In the genomic region with DNA sequence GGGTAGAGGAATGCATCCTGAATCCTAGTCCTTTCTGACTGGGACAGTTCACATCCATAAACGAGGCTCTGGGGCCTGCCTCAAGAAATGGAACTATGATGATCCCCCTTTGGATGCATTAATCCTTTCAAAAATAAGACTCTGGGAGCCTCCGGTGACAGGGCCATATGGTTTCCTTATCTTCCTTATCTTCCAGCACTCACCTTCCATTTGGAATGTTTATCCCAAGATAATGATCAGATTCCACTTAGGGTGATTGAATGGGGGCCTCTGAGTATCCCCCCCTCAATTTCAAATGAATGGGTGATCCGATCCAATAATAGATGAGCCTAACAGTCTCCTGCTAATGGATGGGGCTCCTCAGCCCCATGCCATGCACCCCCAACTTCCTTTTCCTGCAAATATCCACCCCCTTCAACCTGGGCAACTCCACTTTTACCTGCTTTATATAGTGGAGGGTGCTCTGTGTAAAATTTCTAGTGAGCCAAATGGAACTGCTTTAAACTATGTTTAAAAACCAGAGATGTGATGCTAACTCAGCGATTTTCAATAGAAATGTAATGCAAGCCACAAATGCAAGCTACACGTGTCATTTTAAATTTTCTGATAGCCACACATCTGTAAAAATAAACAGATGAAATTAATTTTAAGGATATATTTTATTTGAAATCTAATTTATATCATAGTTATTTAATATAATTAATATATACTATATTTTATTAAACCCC, we compare ENCODE assay signal across 24 cellular contexts.
DNase-seq lines count a peak whose midpoint lies in the region; ATAC-seq, FAIRE-seq and TF ChIP-seq lines count a peak whose summit lies in the region.
"Had no signal": no experiment of that assay in that cellular context is flagged by ENCODE, and none has a peak within 500 bp of the region (broad histone marks: within the 10 kb centered on the region; RNA-seq: fewer than 3 reads in every experiment).

No MANE protein-coding gene starts in this region.

- H3K27me3 Mint-ChIP-seq in osteocyte (ENCODE audit: unreplicated experiment) = no peaks in the 10 kb centered on the region
- H3K27me3 Mint-ChIP-seq: brain had no signal

- H3K27me3 ChIP-seq in SJCRH30 = no peaks in the 10 kb centered on the region
- no peaks in the 10 kb centered on the region for H3K27me3 ChIP-seq in small intestine (ENCODE audit: control insufficient read depth in 2 of 2, insufficient read depth in 2 of 2, low read length in 2 of 2)
- H3K27me3 ChIP-seq: BE2C had no signal

- no peak overlapping the region for H3K4me2 ChIP-seq in A549

- DNase-seq in A549 (ENCODE audit: low read depth in 1 of 2, low spot score in 1 of 2) (no peak), SJCRH30 (no peak), frontal cortex (ENCODE audit: low spot score in 2 of 2) (no peak), osteocyte (ENCODE audit: extremely low spot score, unreplicated experiment) (peak; percentile 51), small intestine (no peak), anterior cingulate cortex (lab: John Stamatoyannopoulos, UW) (no peak), HEK293T (ENCODE audit: extremely low spot score) (no peak)
- DNase-seq: ACHN; activated CD4-positive, alpha-beta T cell treated with anti-CD3 and anti-CD28 coated beads, Interleukin-2, amount 50 U/mL, for 1 hour; activated CD8-positive, alpha-beta memory T cell treated with anti-CD3 and anti-CD28 coated beads, Interleukin-2, amount 10 ng/mL, durations not matched to agents 7 days and 5 days; activated naive CD4-positive, alpha-beta T cell; activated T-cell treated with anti-CD3 and anti-CD28 coated beads, Interleukin-2, amount 50 U/mL, for 72 hours; BE2C; DMS153; NCI-H1436; NCI-H2081 treated with DMSO at 0.1 percent for 48 hours; NCI-H446 treated with DMSO at 0.1 percent for 48 hours; psoas muscle; stimulated activated naive CD8-positive, alpha-beta T cell treated with anti-CD3 and anti-CD28 coated beads, Interleukin-15, Interleukin-2, amounts not matched to agents 100 U/mL and 50 U/mL, for 24 hours had no signal

- ATAC-seq in A549 = no peak
- no peak for ATAC-seq in HG03378 (IDR thresholded peaks at IDR 0.05; ENCODE audit: unreplicated experiment)
- ATAC-seq: activated CD8-positive, alpha-beta memory T cell treated with anti-CD3 and anti-CD28 coated beads, Interleukin-2, amount 10 ng/mL, durations not matched to agents 7 days and 5 days; activated T-cell treated with anti-CD3 and anti-CD28 coated beads, Interleukin-2, amount 50 U/mL, for 72 hours; psoas muscle; stimulated activated naive CD8-positive, alpha-beta T cell treated with anti-CD3 and anti-CD28 coated beads, Interleukin-15, Interleukin-2, amounts not matched to agents 100 U/mL and 50 U/mL, for 24 hours had no signal

- H3K36me3 Mint-ChIP-seq in osteocyte (ENCODE audit: unreplicated experiment) = no peaks in the 10 kb centered on the region
- H3K36me3 Mint-ChIP-seq: activated CD8-positive, alpha-beta memory T cell treated with anti-CD3 and anti-CD28 coated beads, Interleukin-2, amount 10 ng/mL, durations not matched to agents 7 days and 5 days; brain had no signal

- TF ChIP-seq EP300 in A549 (IDR thresholded peaks at IDR 0.05) = no peak

- TF ChIP-seq RAD21 in A549 (conservative IDR thresholded peaks at IDR 0.05 in 1 of 2, IDR thresholded peaks at IDR 0.05 in 1 of 2) = no peak

- 77% methylated on average over 5 of the region's 5 CpGs for WGBS in A549 (ENCODE audit: missing lambda C conversion rate)
- 85 to 92% (median 91%) methylated on average over 5 of the region's 5 CpGs for WGBS in small intestine, 3 donors

- no peak for FAIRE-seq in A549 (lab: Jason Lieb, UNC)
- FAIRE-seq in frontal cortex (lab: Jason Lieb, UNC) = peak; percentile 73
- no peak for FAIRE-seq in small intestine (lab: Jason Lieb, UNC)

- H3K9me3 Mint-ChIP-seq in osteocyte (ENCODE audit: unreplicated experiment) = no peaks in the 10 kb centered on the region
- H3K9me3 Mint-ChIP-seq: activated T-cell treated with anti-CD3 and anti-CD28 coated beads, Interleukin-2, amount 50 U/mL, for 72 hours had no signal

- H3K36me3 ChIP-seq in SJCRH30 (no peaks in the 10 kb centered on the region), small intestine (ENCODE audit: control insufficient read depth in 2 of 2, insufficient read depth in 2 of 2, low read length in 2 of 2) (no peaks in the 10 kb centered on the region)
- H3K36me3 ChIP-seq: BE2C, neutrophil had no signal

- no peak overlapping the region for H3K4me3 Mint-ChIP-seq in osteocyte (ENCODE audit: unreplicated experiment)
- H3K4me3 Mint-ChIP-seq: activated CD8-positive, alpha-beta memory T cell treated with anti-CD3 and anti-CD28 coated beads, Interleukin-2, amount 10 ng/mL, durations not matched to agents 7 days and 5 days; activated T-cell treated with anti-CD3 and anti-CD28 coated beads, Interleukin-2, amount 50 U/mL, for 72 hours had no signal

- no peak for TF ChIP-seq POLR2A in A549 (IDR thresholded peaks at IDR 0.05; ENCODE audit: low read length)

- peaks cover 11% of the 10 kb centered on the region for H3K4me1 Mint-ChIP-seq in osteocyte (ENCODE audit: unreplicated experiment)
- H3K4me1 Mint-ChIP-seq: activated CD8-positive, alpha-beta memory T cell treated with anti-CD3 and anti-CD28 coated beads, Interleukin-2, amount 10 ng/mL, durations not matched to agents 7 days and 5 days had no signal

- TF ChIP-seq CTCF in A549 (IDR thresholded peaks at IDR 0.05) (no peak), osteocyte (IDR thresholded peaks at IDR 0.05) (no peak)

- H3K4me1 ChIP-seq in A549 (peaks cover 13% of the 10 kb centered on the region; the same call in 2 of the 3 replicates), SJCRH30 (peaks cover 26% of the 10 kb centered on the region), small intestine (ENCODE audit: control insufficient read depth in 2 of 2, insufficient read depth in 1 of 2, low read depth in 1 of 2, low read length in 1 of 2) (peaks cover 0 to under 1% of the 10 kb centered on the region in 2 donors)
- H3K4me1 ChIP-seq: BE2C had no signal

- H3K27ac ChIP-seq in A549 (peak overlapping the region in 1 of 2 experiments; percentile 34; a peak in 1 of 6 replicates), SJCRH30 (peak overlapping the region; percentile 96), small intestine (ENCODE audit: low read depth in 1 of 2, low read length in 1 of 2) (no peak overlapping the region)
- H3K27ac ChIP-seq: epithelial cell of prostate, neutrophil, psoas muscle, RWPE1 had no signal

- H3K4me3 ChIP-seq in A549 = no peak overlapping the region
- peak overlapping the region; percentile 21 for H3K4me3 ChIP-seq in SJCRH30
- H3K4me3 ChIP-seq in small intestine (ENCODE audit: low read depth in 1 of 2, low read length in 2 of 2) = no peak overlapping the region
- H3K4me3 ChIP-seq: psoas muscle had no signal

- POLR2A ChIA-PET in A549 (lab: Yijun Ruan, JAX) (no interaction called here), HEK293T (lab: Yijun Ruan, JAX) (no interaction called here)

- no peak overlapping the region for H3K27ac Mint-ChIP-seq in osteocyte (ENCODE audit: unreplicated experiment)
- H3K27ac Mint-ChIP-seq: activated CD8-positive, alpha-beta memory T cell treated with anti-CD3 and anti-CD28 coated beads, Interleukin-2, amount 10 ng/mL, durations not matched to agents 7 days and 5 days; activated T-cell treated with anti-CD3 and anti-CD28 coated beads, Interleukin-2, amount 50 U/mL, for 72 hours had no signal

- CTCF ChIA-PET in A549 (lab: Yijun Ruan, JAX) (interaction anchor here (1.8 kb wide), 1 partner anchor 182 kb away, joined by 5 read pairs; no protein-coding TSS in a partner anchor), HEK293T (lab: Yijun Ruan, JAX) (no interaction called here)

- H3K9me3 ChIP-seq in A549 = 0 out of 3 replicates have a peak, but pooled peaks cover under 1% of the 10 kb centered on the region
- H3K9me3 ChIP-seq in SJCRH30 (replicated peaks) = no peaks in the 10 kb centered on the region
- H3K9me3 ChIP-seq in small intestine (ENCODE audit: control insufficient read depth, low read depth) = no peaks in the 10 kb centered on the region
- H3K9me3 ChIP-seq: BE2C, neutrophil, psoas muscle had no signal

TF ChIP-seq in A549, 52 proteins besides CTCF, POLR2A, EP300 and RAD21:
- TF ChIP-seq POLR2AphosphoS2 (conservative IDR thresholded peaks at IDR 0.05; ENCODE audit: low read length) = no peak
- no peak for TF ChIP-seq CHD2 (IDR thresholded peaks at IDR 0.05; ENCODE audit: low read length, partially characterized antibody)
- TF ChIP-seq KDM1A (IDR thresholded peaks at IDR 0.05; ENCODE audit: low read depth) = no peak
- TF ChIP-seq MAFK (IDR thresholded peaks at IDR 0.05; ENCODE audit: partially characterized antibody) = peak; percentile 86
- TF ChIP-seq SREBF2 (IDR thresholded peaks at IDR 0.05) = no peak

TF ChIP-seq in HEK293T, 16 proteins besides CTCF, POLR2A, EP300 and RAD21:
- TF ChIP-seq HDGF (IDR thresholded peaks at IDR 0.05; ENCODE audit: borderline replicate concordance) (no peak), LEF1 (IDR thresholded peaks at IDR 0.05; ENCODE audit: borderline replicate concordance) (no peak), TARDBP (IDR thresholded peaks at IDR 0.05) (no peak), ELF4 (IDR thresholded peaks at IDR 0.05) (no peak), FOXA1 (IDR thresholded peaks at IDR 0.05) (no peak), PKNOX1 (IDR thresholded peaks at IDR 0.05) (no peak), FOXM1 (IDR thresholded peaks at IDR 0.05; ENCODE audit: borderline replicate concordance) (no peak), NFRKB (IDR thresholded peaks at IDR 0.05) (no peak), ARNT (IDR thresholded peaks at IDR 0.05) (no peak), FOXK2 (IDR thresholded peaks at IDR 0.05) (no peak), SP1 (IDR thresholded peaks at IDR 0.05) (no peak)
